26 cellular contexts compared by ENCODE assay signal in genomic region chr5:58484505-58484904, GRCh38. TPM values are rescaled to one million over a fixed set of nuclear protein-coding genes. Genes with fewer than 3 reads are reported as not detected.
"Had no signal": no experiment of that assay in that cellular context is flagged by ENCODE, and none has a peak within 500 bp of the region (broad histone marks: within the 10 kb centered on the region; RNA-seq: fewer than 3 reads in every experiment).

No MANE protein-coding gene starts in this region.

- FAIRE-seq: colon had no signal

- H3K27me3 Mint-ChIP-seq: stimulated activated naive CD8-positive, alpha-beta T cell treated with anti-CD3 and anti-CD28 coated beads, Interleukin-15, amount 100 ng/mL, for 72 hours had no signal

- ATAC-seq: activated CD4-positive, CD25-positive, alpha-beta regulatory T cell treated with anti-CD3 and anti-CD28 coated beads, Interleukin-2, amount 50 U/mL, for 24 hours; activated naive CD8-positive, alpha-beta T cell treated with anti-CD3 and anti-CD28 coated beads, Interleukin-2, amount 50 U/mL, for 24 hours; activated T-cell treated with anti-CD3 and anti-CD28 coated beads, Interleukin-2, amount 50 U/mL, for 4 hours; left colon; lower lobe of right lung; stimulated activated naive CD8-positive, alpha-beta T cell treated with anti-CD3 and anti-CD28 coated beads, Interleukin-15, amount 100 ng/mL, for 72 hours had no signal

- H3K9me3 ChIP-seq: lower lobe of right lung, suprapubic skin, transverse colon, uterus had no signal

- H3K27ac Mint-ChIP-seq: activated naive CD4-positive, alpha-beta T cell treated with anti-CD3 and anti-CD28 coated beads, Interleukin-2, amount 10 ng/mL, durations not matched to agents 7 days and 5 days; activated naive CD8-positive, alpha-beta T cell treated with anti-CD3 and anti-CD28 coated beads, Interleukin-2, amount 50 U/mL, for 24 hours; brain; nephron; stimulated activated naive CD8-positive, alpha-beta T cell treated with anti-CD3 and anti-CD28 coated beads, Interleukin-15, amount 100 ng/mL, for 72 hours had no signal

- H3K36me3 ChIP-seq: lower lobe of right lung, suprapubic skin, transverse colon, uterus had no signal

- H3K4me3 Mint-ChIP-seq: activated naive CD4-positive, alpha-beta T cell treated with anti-CD3 and anti-CD28 coated beads, Interleukin-2, amount 10 ng/mL, durations not matched to agents 7 days and 5 days; activated naive CD8-positive, alpha-beta T cell treated with anti-CD3 and anti-CD28 coated beads, Interleukin-2, amount 50 U/mL, for 24 hours; activated T-cell treated with anti-CD3 and anti-CD28 coated beads, Interleukin-2, amount 50 U/mL, for 4 hours; brain; nephron; stimulated activated naive CD8-positive, alpha-beta T cell treated with anti-CD3 and anti-CD28 coated beads, Interleukin-15, amount 100 ng/mL, for 72 hours had no signal

- H3K4me1 Mint-ChIP-seq: activated naive CD4-positive, alpha-beta T cell treated with anti-CD3 and anti-CD28 coated beads, Interleukin-2, amount 10 ng/mL, durations not matched to agents 7 days and 5 days; brain; stimulated activated naive CD8-positive, alpha-beta T cell treated with anti-CD3 and anti-CD28 coated beads, Interleukin-15, amount 100 ng/mL, for 72 hours had no signal

- H3K27me3 ChIP-seq: transverse colon, uterus had no signal

- H3K36me3 Mint-ChIP-seq: activated naive CD4-positive, alpha-beta T cell treated with anti-CD3 and anti-CD28 coated beads, Interleukin-2, amount 10 ng/mL, durations not matched to agents 7 days and 5 days; brain had no signal

- H3K27ac ChIP-seq: dorsolateral prefrontal cortex, lower lobe of right lung, suprapubic skin, transverse colon, uterus had no signal

- H3K9me3 Mint-ChIP-seq: activated naive CD4-positive, alpha-beta T cell treated with anti-CD3 and anti-CD28 coated beads, Interleukin-2, amount 10 ng/mL, durations not matched to agents 7 days and 5 days; activated naive CD8-positive, alpha-beta T cell treated with anti-CD3 and anti-CD28 coated beads, Interleukin-2, amount 50 U/mL, for 24 hours; activated T-cell treated with anti-CD3 and anti-CD28 coated beads, Interleukin-2, amount 50 U/mL, for 4 hours; brain; nephron; stimulated activated naive CD8-positive, alpha-beta T cell treated with anti-CD3 and anti-CD28 coated beads, Interleukin-15, amount 100 ng/mL, for 72 hours had no signal

- H3K4me1 ChIP-seq: lower lobe of right lung, suprapubic skin, transverse colon, uterus had no signal

- H3K4me3 ChIP-seq: dorsolateral prefrontal cortex, lower lobe of right lung, suprapubic skin, transverse colon, uterus had no signal

- DNase-seq: activated CD4-positive, alpha-beta T cell treated with anti-CD3 and anti-CD28 coated beads, Interleukin-2, amount 50 U/mL, for 1 hour; activated CD8-positive, alpha-beta memory T cell treated with anti-CD3 and anti-CD28 coated beads, Interleukin-2, amount 50 U/mL, for 4 hours; activated effector memory CD4-positive, alpha-beta T cell treated with Interleukin-2 at 50 U/mL for 16 hours; activated naive CD4-positive, alpha-beta T cell treated with anti-CD3 and anti-CD28 coated beads, Interleukin-2, amount 10 ng/mL, durations not matched to agents 7 days and 5 days; activated naive CD8-positive, alpha-beta T cell treated with anti-CD3 and anti-CD28 coated beads, Interleukin-2, amount 50 U/mL, for 24 hours; activated T-cell treated with anti-CD3 and anti-CD28 coated beads, Interleukin-2, amount 50 U/mL, for 4 hours; anterior cingulate cortex; central memory CD4-positive, alpha-beta T cell; dorsolateral prefrontal cortex; foreskin fibroblast; hippocampal formation; islet precursor cell; left colon; lower lobe of right lung; occipital lobe; posterior cingulate gyrus; retina; stimulated activated naive CD8-positive, alpha-beta T cell treated with anti-CD3 and anti-CD28 coated beads, Interleukin-15, amount 100 ng/mL, for 72 hours; T1000; transverse colon; uterus had no signal

RNA-seq across cellular contexts. Expression of gene GAPT, which starts 6.7 kb away (rescaled TPM):
- total RNA-seq: activated T-cell treated with anti-CD3 and anti-CD28 coated beads, Interleukin-2, amount 50 U/mL, for 4 hours had no signal
